ENCODE assay signal across 17 cellular contexts in the genomic region with DNA sequence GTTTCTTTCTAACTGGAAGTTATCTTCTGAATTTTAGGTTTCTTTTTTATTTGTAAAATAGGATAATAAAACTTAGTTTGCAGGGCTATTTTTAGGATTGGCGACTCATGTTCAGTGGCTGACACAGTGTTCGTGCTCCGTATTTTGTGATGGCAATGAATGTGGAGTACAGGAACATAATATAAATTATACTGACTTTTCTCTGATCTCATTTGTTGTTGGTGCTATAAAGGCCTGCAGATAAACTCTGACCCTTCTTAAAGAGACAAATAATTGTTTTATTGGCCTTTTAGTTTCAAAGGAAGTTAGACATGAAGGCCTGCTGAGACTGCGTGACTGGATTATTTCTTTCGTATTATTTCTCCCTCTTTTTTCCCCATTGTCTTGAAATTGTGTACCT.
DNase-seq lines count a peak whose midpoint lies in the region; ATAC-seq and TF ChIP-seq lines count a peak whose summit lies in the region.
"Had no signal": no experiment of that assay in that cellular context is flagged by ENCODE, and none has a peak within 500 bp of the region (broad histone marks: within the 10 kb centered on the region; RNA-seq: fewer than 3 reads in every experiment).

No MANE protein-coding gene starts in this region.

- intact Hi-C loops in mucosa of descending colon (cut with DNase I, micrococcal nuclease), result no loop called here

- H3K4me3 ChIP-seq in HEK293 (ENCODE audit: low read depth, low read length), result no peak overlapping the region
- H3K4me3 ChIP-seq in mucosa of descending colon, result no peak overlapping the region
- H3K4me3 ChIP-seq: HAP-1 had no signal

- POLR2A ChIA-PET in HEK293 (lab: Yijun Ruan, JAX), result no interaction called here

- no peak for TF ChIP-seq POLR2A in GM18505 (IDR thresholded peaks at IDR 0.05; ENCODE audit: borderline replicate concordance, extremely low read depth, insufficient read depth, insufficient read length)

- CTCF ChIA-PET in HEK293 (lab: Yijun Ruan, JAX), result interaction anchor here (1.3 kb wide), 1 partner anchor 58 kb away, joined by 4 read pairs; no protein-coding TSS in a partner anchor

- TF ChIP-seq CTCF in HEK293 (tag by site-specific recombination; IDR thresholded peaks at IDR 0.05) (no peak), VCaP (conservative IDR thresholded peaks at IDR 0.05) (no peak), mucosa of descending colon (IDR thresholded peaks at IDR 0.05) (no peak)

- DNase-seq in mucosa of descending colon (no peak), stromal cell of bone marrow (ENCODE audit: low read depth) (peak; percentile 5), cortex of kidney (lab: John Stamatoyannopoulos, UW) (no peak)
- no peak for DNase-seq in stimulated activated CD4-positive, alpha-beta T cell treated with anti-CD3 and anti-CD28 coated beads, Interleukin-12 subunit alpha, Interleukin-12 subunit beta, amount 100 ng/mL, for 4 hours
- DNase-seq: ACHN; AML-193; Caco-2; CD4-positive, alpha-beta T cell; HFFc6; KG1 had no signal

- H3K36me3 ChIP-seq in HEK293 (ENCODE audit: control insufficient read depth in 2 of 2, insufficient read depth in 1 of 2, low read length in 2 of 2), result no peaks in the 10 kb centered on the region
- H3K36me3 ChIP-seq in mucosa of descending colon (ENCODE audit: low read depth), result no peaks in the 10 kb centered on the region
- H3K36me3 ChIP-seq: HAP-1 had no signal

- H3K9me3 ChIP-seq in HEK293 (ENCODE audit: control insufficient read depth, insufficient read depth, low read depth, low read length) (no peaks in the 10 kb centered on the region), mucosa of descending colon (no peaks in the 10 kb centered on the region)
- H3K9me3 ChIP-seq: Caco-2, HAP-1 had no signal

- H3K4me1 ChIP-seq in HEK293 (ENCODE audit: control insufficient read depth, insufficient read depth, low read length) (no peaks in the 10 kb centered on the region), mucosa of descending colon (ENCODE audit: low read depth) (no peaks in the 10 kb centered on the region)
- H3K4me1 ChIP-seq: Caco-2, HAP-1 had no signal

- ATAC-seq in mucosa of descending colon, result peak; percentile 76
- no peak for ATAC-seq in GM19395 (IDR thresholded peaks at IDR 0.05; ENCODE audit: unreplicated experiment)
- ATAC-seq in GM18505 (IDR thresholded peaks at IDR 0.05; ENCODE audit: unreplicated experiment), result no peak
- ATAC-seq: HepG2 had no signal

- no peak overlapping the region for H3K27ac ChIP-seq in HEK293 (ENCODE audit: extremely low read depth, low read depth, low read length)
- H3K27ac ChIP-seq in VCaP, result peak overlapping the region; percentile 30
- H3K27ac ChIP-seq: C4-2B had no signal

TF ChIP-seq in HEK293, 187 proteins besides CTCF, POLR2A, EP300 and RAD21:
- TF ChIP-seq, protein P1, sequence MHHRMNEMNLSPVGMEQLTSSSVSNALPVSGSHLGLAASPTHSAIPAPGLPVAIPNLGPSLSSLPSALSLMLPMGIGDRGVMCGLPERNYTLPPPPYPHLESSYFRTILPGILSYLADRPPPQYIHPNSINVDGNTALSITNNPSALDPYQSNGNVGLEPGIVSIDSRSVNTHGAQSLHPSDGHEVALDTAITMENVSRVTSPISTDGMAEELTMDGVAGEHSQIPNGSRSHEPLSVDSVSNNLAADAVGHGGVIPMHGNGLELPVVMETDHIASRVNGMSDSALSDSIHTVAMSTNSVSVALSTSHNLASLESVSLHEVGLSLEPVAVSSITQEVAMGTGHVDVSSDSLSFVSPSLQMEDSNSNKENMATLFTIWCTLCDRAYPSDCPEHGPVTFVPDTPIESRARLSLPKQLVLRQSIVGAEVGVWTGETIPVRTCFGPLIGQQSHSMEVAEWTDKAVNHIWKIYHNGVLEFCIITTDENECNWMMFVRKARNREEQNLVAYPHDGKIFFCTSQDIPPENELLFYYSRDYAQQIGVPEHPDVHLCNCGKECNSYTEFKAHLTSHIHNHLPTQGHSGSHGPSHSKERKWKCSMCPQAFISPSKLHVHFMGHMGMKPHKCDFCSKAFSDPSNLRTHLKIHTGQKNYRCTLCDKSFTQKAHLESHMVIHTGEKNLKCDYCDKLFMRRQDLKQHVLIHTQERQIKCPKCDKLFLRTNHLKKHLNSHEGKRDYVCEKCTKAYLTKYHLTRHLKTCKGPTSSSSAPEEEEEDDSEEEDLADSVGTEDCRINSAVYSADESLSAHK (tag by site-specific recombination; IDR thresholded peaks at IDR 0.05), result no peak
- peak; percentile 74 for TF ChIP-seq FEZF1 (tag by site-specific recombination; IDR thresholded peaks at IDR 0.05)
- TF ChIP-seq ZNF660 (tag by site-specific recombination; IDR thresholded peaks at IDR 0.05), result 0 out of 2 replicates have a peak, but pooled peaks have one; percentile 11
- peak; percentile 83 for TF ChIP-seq TCF7L2 (IDR thresholded peaks at IDR 0.05; ENCODE audit: borderline replicate concordance, low read depth, low read length)
- TF ChIP-seq ZNF843 (tag by site-specific recombination; IDR thresholded peaks at IDR 0.05), result 0 out of 2 replicates have a peak, but pooled peaks have one; percentile 44
- no peak for TF ChIP-seq ZBTB48 (tag by site-specific recombination; IDR thresholded peaks at IDR 0.05)
